Comparison of ENCODE assay signal across 1 cellular context in genomic region chr6:133804263-133804662, GRCh38.
TF ChIP-seq lines count a peak whose summit lies in the region.

No MANE protein-coding gene starts in this region.

TF ChIP-seq in K562, 482 proteins besides CTCF, POLR2A, EP300 and RAD21 (continued from another document and continues in another):
- TF ChIP-seq SFPQ (IDR thresholded peaks at IDR 0.05; ENCODE audit: low read depth, low read length) (no peak), SAFB2 (IDR thresholded peaks at IDR 0.05; ENCODE audit: borderline replicate concordance, low read depth, low read length, severe bottlenecking) (no peak), ZNF253 (CRISPR knock-in tag; conservative IDR thresholded peaks at IDR 0.05) (no peak), ZHX1 (conservative IDR thresholded peaks at IDR 0.05; ENCODE audit: low read length) (no peak), ZNF436 (CRISPR knock-in tag; IDR thresholded peaks at IDR 0.05) (no peak), TSC22D4 (tag; IDR thresholded peaks at IDR 0.05) (no peak), RNF2 (IDR thresholded peaks at IDR 0.05) (no peak), ZNF592 (IDR thresholded peaks at IDR 0.05) (no peak), ZNF174 (CRISPR knock-in tag; IDR thresholded peaks at IDR 0.05) (no peak), SP2 (IDR thresholded peaks at IDR 0.05; ENCODE audit: extremely low read depth, low read depth, low read length, poor library complexity, severe bottlenecking) (no peak), BCOR (IDR thresholded peaks at IDR 0.05) (no peak), CBX5 (IDR thresholded peaks at IDR 0.05; ENCODE audit: borderline replicate concordance, low read depth) (no peak), PRDM10 (IDR thresholded peaks at IDR 0.05; ENCODE audit: partially characterized antibody) (no peak), ZNF274 (IDR thresholded peaks at IDR 0.05; ENCODE audit: borderline replicate concordance, low read depth, low read length) (no peak), CGGBP1 (CRISPR knock-in tag; IDR thresholded peaks at IDR 0.05) (no peak), ZFP91 (CRISPR knock-in tag; IDR thresholded peaks at IDR 0.05) (no peak), ZNF79 (CRISPR knock-in tag; IDR thresholded peaks at IDR 0.05; ENCODE audit: low read depth) (peak; percentile 81), ILK (tag; IDR thresholded peaks at IDR 0.05; ENCODE audit: borderline replicate concordance, low read depth) (0 out of 2 replicates have a peak, but pooled peaks have one; percentile 59), HBP1 (CRISPR knock-in tag; IDR thresholded peaks at IDR 0.05) (no peak), PHB2 (IDR thresholded peaks at IDR 0.05; ENCODE audit: low read depth) (no peak), KDM2B (CRISPR knock-in tag; IDR thresholded peaks at IDR 0.05) (no peak), SRF (CRISPR knock-in tag; IDR thresholded peaks at IDR 0.05) (no peak), ZNF707 (CRISPR knock-in tag; conservative IDR thresholded peaks at IDR 0.05) (no peak), MYBL2 (IDR thresholded peaks at IDR 0.05; ENCODE audit: low read depth) (no peak), MYBL2 (CRISPR knock-in tag; IDR thresholded peaks at IDR 0.05; ENCODE audit: borderline replicate concordance) (no peak), HMG20B (CRISPR knock-in tag; IDR thresholded peaks at IDR 0.05) (no peak), ZNF778 (CRISPR knock-in tag; IDR thresholded peaks at IDR 0.05) (no peak), ELF2 (CRISPR knock-in tag; IDR thresholded peaks at IDR 0.05) (no peak; the same call in 1 of the 2 replicates), NFE2L1 (tag; IDR thresholded peaks at IDR 0.05; ENCODE audit: borderline replicate concordance, low read depth) (no peak), PTTG1 (tag; IDR thresholded peaks at IDR 0.05; ENCODE audit: low read depth) (peak; percentile 80), CREB3 (tag; conservative IDR thresholded peaks at IDR 0.05; ENCODE audit: low read depth) (0 out of 2 replicates have a peak, but pooled peaks have one; percentile 34), FOXM1 (IDR thresholded peaks at IDR 0.05; ENCODE audit: low read depth) (no peak), FOXM1 (CRISPR knock-in tag; IDR thresholded peaks at IDR 0.05; ENCODE audit: low read depth) (no peak), RBM14 (IDR thresholded peaks at IDR 0.05; ENCODE audit: borderline replicate concordance, insufficient read depth, low read depth, low read length) (no peak), CHD2 (IDR thresholded peaks at IDR 0.05; ENCODE audit: low read depth, low read length) (no peak), NR0B1 (IDR thresholded peaks at IDR 0.05; ENCODE audit: partially characterized antibody) (no peak), KLF6 (CRISPR knock-in tag; IDR thresholded peaks at IDR 0.05; ENCODE audit: borderline replicate concordance) (peak; percentile 90; the same call in 1 of the 2 replicates), KAT8 (IDR thresholded peaks at IDR 0.05; ENCODE audit: low read depth) (no peak)
